Comparison of ENCODE assay signal across 1 cellular context in the genomic region with DNA sequence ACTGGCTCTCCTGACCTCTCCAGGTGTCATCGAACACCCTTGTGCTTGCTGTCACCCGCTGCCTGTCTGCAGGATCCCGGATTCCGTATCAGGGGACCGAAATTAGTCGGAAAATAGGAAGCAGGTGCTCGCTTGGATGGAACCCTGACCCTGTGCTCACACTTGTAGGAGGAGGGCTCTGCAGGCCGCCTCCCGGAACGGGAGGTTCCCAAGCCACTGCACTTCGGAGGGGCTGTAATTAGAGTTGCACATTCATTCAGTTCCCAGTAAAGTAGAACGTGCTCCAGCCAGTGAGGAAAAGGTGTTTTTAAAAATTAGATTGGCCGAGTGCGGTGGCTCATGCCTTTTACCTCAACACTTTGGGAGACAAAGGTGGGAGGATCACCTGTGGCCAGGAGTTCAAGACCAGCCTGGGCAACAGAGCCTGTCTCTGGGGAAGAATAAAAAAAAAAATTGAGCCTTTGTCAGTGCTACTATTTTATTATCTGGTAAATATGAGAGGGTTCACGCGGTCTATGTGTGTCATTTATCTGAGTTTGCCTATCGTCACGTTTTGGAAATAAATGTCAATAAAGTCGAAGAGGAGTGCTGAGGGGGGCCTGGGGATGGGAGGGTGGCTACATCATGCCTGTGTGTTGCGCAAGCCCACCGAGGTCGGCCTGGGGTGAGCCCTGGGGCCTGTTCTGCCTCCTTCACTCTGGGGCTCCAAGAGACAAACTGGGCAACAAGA.
TF ChIP-seq lines count a peak whose summit lies in the region.

No MANE protein-coding gene starts in this region.

TF ChIP-seq in HepG2, 621 proteins besides CTCF, POLR2A, EP300 and RAD21 (continued from another document and continues in another):
- TF ChIP-seq ZBTB8A (CRISPR knock-in tag; IDR thresholded peaks at IDR 0.05; ENCODE audit: borderline replicate concordance, low read depth) (peak; percentile 40; the same call in 1 of the 2 replicates), ZNF777 (CRISPR knock-in tag; IDR thresholded peaks at IDR 0.05) (peak; percentile 76), ZFP82 (CRISPR knock-in tag; IDR thresholded peaks at IDR 0.05; ENCODE audit: borderline replicate concordance) (0 out of 2 replicates have a peak, but pooled peaks have one; percentile 90), CBFB (CRISPR knock-in tag; IDR thresholded peaks at IDR 0.05) (peak; percentile 81), MXD4 (CRISPR knock-in tag; IDR thresholded peaks at IDR 0.05) (peak; percentile 99), ZNF136 (CRISPR knock-in tag; IDR thresholded peaks at IDR 0.05; ENCODE audit: low read depth) (peak; percentile 98; the same call in 1 of the 2 replicates), ZFX (CRISPR knock-in tag; IDR thresholded peaks at IDR 0.05; ENCODE audit: low read depth) (peak; percentile 96), JUND (CRISPR knock-in tag; IDR thresholded peaks at IDR 0.05) (peak; percentile 60), ZNF790 (CRISPR knock-in tag; IDR thresholded peaks at IDR 0.05; ENCODE audit: borderline replicate concordance) (no peak), E2F5 (CRISPR knock-in tag; conservative IDR thresholded peaks at IDR 0.05) (0 out of 2 replicates have a peak, but pooled peaks have one; percentile 53), NCOA5 (CRISPR knock-in tag; IDR thresholded peaks at IDR 0.05) (peak; percentile 9; the same call in 1 of the 2 replicates), AGO2 (optimal IDR thresholded peaks at IDR 0.05; ENCODE audit: low read depth, low read length) (no peak), JARID2 (CRISPR knock-in tag; IDR thresholded peaks at IDR 0.05; ENCODE audit: insufficient replicate concordance) (peak; percentile 96), TBX3 (IDR thresholded peaks at IDR 0.05; ENCODE audit: borderline replicate concordance) (no peak), FUBP1 (CRISPR knock-in tag; IDR thresholded peaks at IDR 0.05; ENCODE audit: borderline replicate concordance) (no peak), KAT2B (IDR thresholded peaks at IDR 0.05; ENCODE audit: borderline replicate concordance, low read depth, low read length) (no peak), ZNF160 (CRISPR knock-in tag; IDR thresholded peaks at IDR 0.05) (peak; percentile 60; the same call in 1 of the 2 replicates), NFKB2 (CRISPR knock-in tag; IDR thresholded peaks at IDR 0.05; ENCODE audit: borderline replicate concordance) (peak; percentile 78; the same call in 1 of the 2 replicates), MEF2D (CRISPR knock-in tag; IDR thresholded peaks at IDR 0.05) (peak; percentile 95), ATF3 (CRISPR knock-in tag; IDR thresholded peaks at IDR 0.05) (peak; percentile 70; the same call in 1 of the 2 replicates), KLF12 (CRISPR knock-in tag; IDR thresholded peaks at IDR 0.05; ENCODE audit: borderline replicate concordance) (peak; percentile 62; the same call in 1 of the 2 replicates), THAP9 (CRISPR knock-in tag; IDR thresholded peaks at IDR 0.05; ENCODE audit: borderline replicate concordance) (peak; percentile 87; the same call in 1 of the 2 replicates), ZNF564 (CRISPR knock-in tag; IDR thresholded peaks at IDR 0.05) (peak; percentile 78; the same call in 1 of the 2 replicates), ZNF709 (CRISPR knock-in tag; IDR thresholded peaks at IDR 0.05) (peak; percentile 90), ZNF850 (CRISPR knock-in tag; conservative IDR thresholded peaks at IDR 0.05) (0 out of 2 replicates have a peak, but pooled peaks have one; percentile 21), CHD4 (IDR thresholded peaks at IDR 0.05; ENCODE audit: borderline replicate concordance, low read length) (peak; percentile 81; the same call in 1 of the 2 replicates), ATF2 (CRISPR knock-in tag; IDR thresholded peaks at IDR 0.05) (peak; percentile 79), ZNF839 (CRISPR knock-in tag; IDR thresholded peaks at IDR 0.05; ENCODE audit: borderline replicate concordance) (no peak), HMGXB3 (CRISPR knock-in tag; IDR thresholded peaks at IDR 0.05; ENCODE audit: borderline replicate concordance) (peak; percentile 91; the same call in 1 of the 2 replicates), ZBTB46 (CRISPR knock-in tag; IDR thresholded peaks at IDR 0.05; ENCODE audit: borderline replicate concordance) (no peak; the same call in 1 of the 2 replicates), ZNF577 (CRISPR knock-in tag; IDR thresholded peaks at IDR 0.05; ENCODE audit: borderline replicate concordance, low read depth) (no peak), KAT7 (CRISPR knock-in tag; IDR thresholded peaks at IDR 0.05; ENCODE audit: borderline replicate concordance) (peak; percentile 96), SMAD1 (CRISPR knock-in tag; IDR thresholded peaks at IDR 0.05; ENCODE audit: borderline replicate concordance, low read depth) (no peak), ZNF589 (CRISPR knock-in tag; conservative IDR thresholded peaks at IDR 0.05) (0 out of 2 replicates have a peak, but pooled peaks have one; percentile 79), ZNF33A (CRISPR knock-in tag; IDR thresholded peaks at IDR 0.05; ENCODE audit: borderline replicate concordance) (no peak), NKX3-1 (CRISPR knock-in tag; IDR thresholded peaks at IDR 0.05) (peak; percentile 95), CSRNP1 (CRISPR knock-in tag; IDR thresholded peaks at IDR 0.05) (peak; percentile 97), KDM6A (CRISPR knock-in tag; IDR thresholded peaks at IDR 0.05; ENCODE audit: low read depth) (no peak), LBX2 (CRISPR knock-in tag; IDR thresholded peaks at IDR 0.05; ENCODE audit: borderline replicate concordance) (peak; percentile 30; the same call in 1 of the 2 replicates), FOSL1 (CRISPR knock-in tag; IDR thresholded peaks at IDR 0.05; ENCODE audit: borderline replicate concordance) (no peak)
